ENCODE assay signal across 30 cellular contexts in genomic region chr20:56968386-56969048, GRCh38.
"Had no signal": no experiment of that assay in that cellular context is flagged by ENCODE, and none has a peak within 500 bp of the region (broad histone marks: within the 10 kb centered on the region; RNA-seq: fewer than 3 reads in every experiment).

No MANE protein-coding gene starts in this region.

- H3K4me1 ChIP-seq: neural progenitor cell, parathyroid adenoma, psoas muscle, spleen, testis, tibial artery, transverse colon, upper lobe of right lung, uterus had no signal

- H3K4me3 ChIP-seq: neural progenitor cell, ovary, psoas muscle, skin epidermis, smooth muscle cell, spleen, suprapubic skin, testis, tibial artery, transverse colon, upper lobe of right lung, uterus had no signal

- H3K9me3 ChIP-seq: ovary, psoas muscle, suprapubic skin, testis, tibial artery, transverse colon, upper lobe of right lung, uterus had no signal

- H2AFZ ChIP-seq: neural progenitor cell, parathyroid adenoma had no signal

- H3K79me2 ChIP-seq: parathyroid adenoma had no signal

- H3K27ac Mint-ChIP-seq: natural killer cell; nephron; neural progenitor cell; progenitor cell of endocrine pancreas; stimulated activated memory B cell treated with anti-CD40 and anti-IgM and Interleukin-4, amounts not matched to agents 10 μg/mL and 1 μg/mL and 100 μg/mL, for 72 hours; stimulated activated naive CD8-positive, alpha-beta T cell treated with anti-CD3 and anti-CD28 coated beads, Interleukin-15, amount 100 ng/mL, for 72 hours; type B pancreatic cell had no signal

- H3K27ac ChIP-seq: neural progenitor cell, ovary, parathyroid adenoma, psoas muscle, spleen, suprapubic skin, testis, tibial artery, transverse colon, upper lobe of right lung, uterus had no signal

- H3K4me2 ChIP-seq: neural progenitor cell, smooth muscle cell had no signal

- DNase-seq: natural killer cell; occipital lobe; ovary; psoas muscle; right cardiac atrium; spleen; stimulated activated CD4-positive, alpha-beta T cell treated with anti-CD3 and anti-CD28 coated beads, Interleukin-12 subunit alpha, Interleukin-12 subunit beta, amount 100 ng/mL, for 4 hours; stimulated activated CD4-positive, alpha-beta T cell treated with anti-CD3 and anti-CD28 coated beads, Interleukin-1b, Interleukin-23, amount 100 ng/mL, for 48 hours; stimulated activated CD4-positive, alpha-beta T cell treated with anti-CD3 and anti-CD28 coated beads, Interleukin-4, amount 100 ng/mL, for 1 hour; stimulated activated CD4-positive, alpha-beta T cell treated with anti-CD3 and anti-CD28 coated beads, Interleukin-4, amount 100 ng/mL, for 4 hours; stimulated activated CD8-positive, alpha-beta memory T cell treated with anti-CD3 and anti-CD28 coated beads, Interleukin-4, amount 100 ng/mL, for 48 hours; stimulated activated naive CD4-positive, alpha-beta T cell; stimulated activated naive CD8-positive, alpha-beta T cell treated with anti-CD3 and anti-CD28 coated beads, Interleukin-15, amount 100 ng/mL, for 72 hours; stimulated activated naive CD8-positive, alpha-beta T cell treated with anti-CD3 and anti-CD28 coated beads, Interleukin-15, Interleukin-2, amounts not matched to agents 100 U/mL and 50 U/mL, for 24 hours; substantia nigra; tibial artery; transverse colon; upper lobe of right lung; uterus had no signal

- H3K36me3 ChIP-seq: neural progenitor cell, ovary, spleen, suprapubic skin, tibial artery, transverse colon, upper lobe of right lung, uterus had no signal

- H3K4me3 Mint-ChIP-seq: natural killer cell; nephron; neural progenitor cell; stimulated activated memory B cell treated with anti-CD40 and anti-IgM and Interleukin-4, amounts not matched to agents 10 μg/mL and 1 μg/mL and 100 μg/mL, for 72 hours; stimulated activated naive CD8-positive, alpha-beta T cell treated with anti-CD3 and anti-CD28 coated beads, Interleukin-15, amount 100 ng/mL, for 72 hours; type B pancreatic cell had no signal

- H3K9ac ChIP-seq: neural progenitor cell, parathyroid adenoma had no signal

- H3K9me3 Mint-ChIP-seq: natural killer cell had no signal

- H3K36me3 Mint-ChIP-seq: natural killer cell; stimulated activated memory B cell treated with anti-CD40 and anti-IgM and Interleukin-4, amounts not matched to agents 10 μg/mL and 1 μg/mL and 100 μg/mL, for 72 hours had no signal

- H3K4me1 Mint-ChIP-seq: natural killer cell; nephron; stimulated activated memory B cell treated with anti-CD40 and anti-IgM and Interleukin-4, amounts not matched to agents 10 μg/mL and 1 μg/mL and 100 μg/mL, for 72 hours; stimulated activated naive CD8-positive, alpha-beta T cell treated with anti-CD3 and anti-CD28 coated beads, Interleukin-15, amount 100 ng/mL, for 72 hours had no signal

- ATAC-seq: natural killer cell; psoas muscle; right cardiac atrium; sciatic nerve; stimulated activated memory B cell treated with anti-CD40 and anti-IgM and Interleukin-4, amounts not matched to agents 10 μg/mL and 1 μg/mL and 100 μg/mL, for 72 hours; stimulated activated naive CD8-positive, alpha-beta T cell treated with anti-CD3 and anti-CD28 coated beads, Interleukin-15, amount 100 ng/mL, for 72 hours; stimulated activated naive CD8-positive, alpha-beta T cell treated with anti-CD3 and anti-CD28 coated beads, Interleukin-15, Interleukin-2, amounts not matched to agents 100 U/mL and 50 U/mL, for 24 hours; upper lobe of right lung had no signal

- H3K27me3 ChIP-seq: ovary, testis, uterus had no signal
